Comparison of ENCODE assay signal across 10 cellular contexts in the genomic region with DNA sequence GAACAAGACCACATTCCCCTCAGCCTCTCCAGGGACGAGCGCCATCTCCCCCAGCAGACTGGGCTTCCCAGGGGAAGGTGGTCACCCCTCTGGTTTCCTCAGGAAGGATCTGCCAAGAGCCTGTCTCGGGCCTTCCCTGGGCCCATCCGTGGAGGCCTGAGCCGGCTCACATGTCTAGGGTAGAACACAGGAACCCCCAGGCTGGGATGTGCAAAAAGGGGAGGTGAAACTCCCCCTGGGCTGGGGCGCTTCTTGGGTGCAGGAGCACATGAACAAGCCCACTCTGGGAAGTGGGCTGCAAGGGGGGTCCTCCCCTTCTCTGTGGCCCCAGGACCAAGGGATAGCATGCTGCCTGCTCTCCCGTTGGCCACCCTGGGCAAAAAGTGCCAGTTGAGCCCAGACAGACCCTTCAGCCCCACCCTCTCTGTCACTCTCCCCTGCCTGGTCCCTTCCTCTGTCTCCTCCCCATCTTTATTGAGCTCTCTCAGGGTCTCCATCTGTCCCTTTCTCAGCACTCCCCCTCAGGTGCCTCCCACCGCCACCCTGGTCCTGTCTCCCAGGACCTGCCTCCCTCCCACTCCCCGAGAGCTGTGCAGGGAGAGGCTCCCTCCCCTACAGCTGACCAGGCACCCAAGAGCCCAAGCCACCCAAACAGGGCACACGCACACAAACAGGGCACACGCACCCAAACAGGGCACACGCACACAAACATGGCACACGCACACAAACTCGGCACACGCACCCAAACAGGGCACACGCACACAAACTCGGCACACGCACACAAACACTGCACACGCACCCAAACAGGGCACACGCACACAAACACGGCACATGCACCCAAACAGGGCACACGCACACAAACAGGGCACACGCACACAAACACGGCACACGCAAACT. TPM values are rescaled to one million over a fixed set of nuclear protein-coding genes. Genes with fewer than 3 reads are reported as not detected.
DNase-seq lines count a peak whose midpoint lies in the region; ATAC-seq, FAIRE-seq and TF ChIP-seq lines count a peak whose summit lies in the region.
"Had no signal": no experiment of that assay in that cellular context is flagged by ENCODE, and none has a peak within 500 bp of the region (broad histone marks: within the 10 kb centered on the region; RNA-seq: fewer than 3 reads in every experiment).

No MANE protein-coding gene starts in this region.

- H4K20me1 ChIP-seq in BLaER1 (peaks cover 71% of the 10 kb centered on the region), K562 (replicated peaks; ENCODE audit: control insufficient read depth, insufficient read depth, low read length) (no peaks in the 10 kb centered on the region)

- TF ChIP-seq POLR2A in K562 (conservative IDR thresholded peaks at IDR 0.05) = no peak

- TF ChIP-seq CTCF in HL-60 (IDR thresholded peaks at IDR 0.05; ENCODE audit: insufficient read depth, low read length) = no peak
- no peak for TF ChIP-seq CTCF in K562 (IDR thresholded peaks at IDR 0.05 in 2 of 3, conservative IDR thresholded peaks at IDR 0.05 in 1 of 3; ENCODE audit: insufficient read depth in 2 of 3, low read depth in 1 of 3, low read length in 3 of 3)
- TF ChIP-seq CTCF in foreskin keratinocyte (conservative IDR thresholded peaks at IDR 0.05) = no peak

- no TSS peak for BruUV-seq in K562 (replicated peaks; lab: Mats Ljungman, UMichigan)

- intact Hi-C loops in K562 (cut with micrococcal nuclease) = no loop called here

- DNase-seq in HL-60 (ENCODE audit: low read depth in 1 of 2, low spot score in 1 of 2) (no peak), K562 (ENCODE audit: extremely low read depth in 1 of 4, low spot score in 3 of 4) (no peak), OCI-M2 (lab: John Stamatoyannopoulos, UW; ENCODE audit: unreplicated experiment) (no peak), foreskin keratinocyte (no peak), amniotic stem cell (lab: John Stamatoyannopoulos, UW) (no peak), HCEC 1CT (no peak)

- WGBS in K562 (ENCODE audit: insufficient coverage, low coverage, missing lambda C conversion rate) = 43% methylated on average over 18 of the region's 25 CpGs
- WGBS in mesodermal cell (ENCODE audit: insufficient coverage in 2 of 2), 2 experiments = 86 to 91% methylated on average over 21 to 25 of the region's 25 CpGs

- no peak for TF ChIP-seq EP300 in K562 (IDR thresholded peaks at IDR 0.05; ENCODE audit: low read length)

- H3K9ac ChIP-seq in BLaER1 (no peak overlapping the region), K562 (ENCODE audit: insufficient read depth in 1 of 2, low read depth in 2 of 2, low read length in 2 of 2) (no peak overlapping the region; a peak in 1 of 4 replicates)

- in situ Hi-C loops in K562 (cut with MboI) = loop anchor here (10.0 kb wide), 1 partner anchor 149 kb away; no protein-coding TSS in a partner anchor

- ATAC-seq in K562 (no peak), foreskin keratinocyte (no peak)

- H3K4me3 ChIP-seq in BLaER1 (no peak overlapping the region), HL-60 (replicated peaks; ENCODE audit: insufficient read depth, low read length) (peak overlapping the region; percentile 50), K562 (no peak overlapping the region), mesodermal cell (ENCODE audit: extremely low read depth, insufficient read depth, low read length, poor library complexity, severe bottlenecking) (peak overlapping the region; percentile 27)
- H3K4me3 ChIP-seq: hepatocyte had no signal

- peak overlapping the region; percentile 23; the same call in 1 of the 2 replicates for H2AFZ ChIP-seq in K562 (ENCODE audit: low read depth, low read length)
- H2AFZ ChIP-seq: hepatocyte had no signal

- CTCF ChIA-PET in K562 (lab: Yijun Ruan, JAX; ENCODE audit: low intra/inter-chr PET ratio) = interaction anchor here (1.8 kb wide), 1 partner anchor 15 kb away, joined by 8 read pairs; no protein-coding TSS in a partner anchor

- peaks cover 54% of the 10 kb centered on the region for H3K27me3 ChIP-seq in BLaER1
- no peaks in the 10 kb centered on the region for H3K27me3 ChIP-seq in HL-60 (ENCODE audit: insufficient read depth, poor library complexity, severe bottlenecking)
- peaks cover 0 to 4% of the 10 kb centered on the region in 2 experiments; a peak in 1 of 5 replicates for H3K27me3 ChIP-seq in K562 (ENCODE audit: control insufficient read depth in 2 of 2, insufficient read depth in 2 of 2, low read length in 2 of 2)
- H3K27me3 ChIP-seq in foreskin keratinocyte = no peaks in the 10 kb centered on the region
- H3K27me3 ChIP-seq: hepatocyte had no signal

- POLR2A ChIA-PET in K562 (lab: Yijun Ruan, JAX) = interaction anchor here (0.5 to 0.7 kb wide), 2 partner anchors 113 to 210 kb away, joined by 3 to 4 read pairs; no protein-coding TSS in a partner anchor

- H3K27ac ChIP-seq in BLaER1 (no peak overlapping the region), HL-60 (replicated peaks) (no peak overlapping the region), K562 (ENCODE audit: extremely low read depth, low read depth, low read length) (no peak overlapping the region), mesodermal cell (ENCODE audit: low read depth, low read length, severe bottlenecking) (no peak overlapping the region), foreskin keratinocyte (no peak overlapping the region)
- H3K27ac ChIP-seq: hepatocyte had no signal

- H3K36me3 ChIP-seq in BLaER1 = no peaks in the 10 kb centered on the region
- H3K36me3 ChIP-seq in K562 (ENCODE audit: control insufficient read depth, insufficient read depth, low read length) = no peaks in the 10 kb centered on the region
- no peaks in the 10 kb centered on the region for H3K36me3 ChIP-seq in mesodermal cell (ENCODE audit: control insufficient read depth, insufficient read depth, low read length)

- H3K9me3 ChIP-seq in BLaER1 (no peaks in the 10 kb centered on the region), K562 (replicated peaks; ENCODE audit: control insufficient read depth, insufficient read depth, low read depth, low read length) (no peaks in the 10 kb centered on the region), mesodermal cell (ENCODE audit: control insufficient read depth, low read length) (no peaks in the 10 kb centered on the region)

- H3K4me2 ChIP-seq in BLaER1 (peak overlapping the region; percentile 88), K562 (ENCODE audit: insufficient read depth, low read length) (no peak overlapping the region)

- FAIRE-seq in K562 (lab: Jason Lieb, UNC) = no peak
- FAIRE-seq: D721Med had no signal

- H3K4me1 ChIP-seq in BLaER1 (peaks cover 36% of the 10 kb centered on the region), K562 (replicated peaks in 1 of 2; ENCODE audit: control insufficient read depth in 2 of 2, insufficient read depth in 2 of 2, low read length in 2 of 2) (peaks cover 0 to 26% of the 10 kb centered on the region in 2 experiments; a peak in 2 of 5 replicates), mesodermal cell (ENCODE audit: control insufficient read depth, insufficient read depth, low read length, poor library complexity, severe bottlenecking) (peaks cover 4% of the 10 kb centered on the region), foreskin keratinocyte (no peaks in the 10 kb centered on the region)

- no peaks in the 10 kb centered on the region for H3K9me1 ChIP-seq in K562 (ENCODE audit: control insufficient read depth, insufficient read depth, low read length)

- TF ChIP-seq RAD21 in K562 (CRISPR knock-in tag; conservative IDR thresholded peaks at IDR 0.05 in 1 of 2, IDR thresholded peaks at IDR 0.05 in 1 of 2) = no peak

- H3K79me2 ChIP-seq in K562 (ENCODE audit: control insufficient read depth, insufficient read depth, low read length) = no peaks in the 10 kb centered on the region
- H3K79me2 ChIP-seq: hepatocyte had no signal

RNA-seq across cellular contexts. Expression of gene SEMA3G, which starts 0.9 kb away (rescaled TPM):
- 0.16 TPM in 1 of 2 replicates, not detected in the other for total RNA-seq in K562 (2011; cell fraction: chromatin; rRNA removed; ENCODE audit: low replicate concordance)
- total RNA-seq in K562 (2011; cell fraction: nucleolus; rRNA removed) = 0.13 and 0.33 TPM in 2 replicates
- total RNA-seq in K562 (2011; cell fraction: nucleoplasm; rRNA removed) = 0.29 TPM in 1 of 2 replicates, not detected in the other
- 0.04 and 0.05 TPM in 2 replicates for total RNA-seq in K562 (2014; rRNA removed)
- not detected in 2 replicates for total RNA-seq in K562 (2014; rRNA removed; fragmentation: Illumina TruSeq; extraction: Trizol)
- 0.04 and 0.11 TPM in 2 replicates for total RNA-seq in K562 (2015; rRNA removed; fragmentation: Illumina TruSeq; extraction: Trizol)
- total RNA-seq in K562 (2021) = 0.07 TPM in 1 of 2 replicates, not detected in the other
- 0.11 TPM in 1 of 2 replicates, not detected in the other for polyA plus RNA-seq in K562 (2011; rRNA removed)
- 0.06 TPM in 1 of 2 replicates, not detected in the other for polyA plus RNA-seq in K562 (2011; cell fraction: cytosol; rRNA removed)
- 0.10 and 0.23 TPM in 2 replicates for polyA plus RNA-seq in K562 (2011; cell fraction: nucleus; rRNA removed)
- 0.03 and 0.04 TPM in 2 replicates for polyA plus RNA-seq in K562 (2012)
- polyA plus RNA-seq in K562 (2014; fragmentation: Illumina TruSeq; extraction: Trizol) = 0.04 TPM in 1 of 2 replicates, not detected in the other
- not detected for polyA plus RNA-seq in K562 (2014; fragmentation: Nextera tagmentation; extraction: Ambion mirVana)
- not detected in 2 replicates for polyA plus RNA-seq in K562 (2014; rRNA removed)
- not detected in 2 replicates for polyA minus RNA-seq in K562 (2011; rRNA and poly(A)+ RNA removed)
- polyA minus RNA-seq in K562 (2011; cell fraction: cytosol; rRNA and poly(A)+ RNA removed) = not detected in 2 replicates
- 0.13 and 0.22 TPM in 2 replicates for polyA minus RNA-seq in K562 (2011; cell fraction: nucleus; rRNA and poly(A)+ RNA removed)
- polyA plus RNA-seq in mesodermal cell (2013, experiment 1 of 2) = 24.5 TPM
- polyA plus RNA-seq in mesodermal cell (2013, experiment 2 of 2) = 16.1 TPM
- 0.10 and 0.21 TPM in 2 replicates for total RNA-seq in foreskin keratinocyte
- polyA plus RNA-seq in foreskin keratinocyte = 0.06 and 0.11 TPM in 2 replicates

RNA-seq across cellular contexts. Expression of gene TNNC1, which starts 9.8 kb away (rescaled TPM):
- total RNA-seq in K562 (2011; cell fraction: chromatin; rRNA removed; ENCODE audit: low replicate concordance) = 0.65 TPM in 1 of 2 replicates, not detected in the other
- 1.0 and 1.3 TPM in 2 replicates for total RNA-seq in K562 (2011; cell fraction: nucleolus; rRNA removed)
- total RNA-seq in K562 (2011; cell fraction: nucleoplasm; rRNA removed) = 2.7 TPM in 1 of 2 replicates, not detected in the other
- total RNA-seq in K562 (2014; rRNA removed) (0.53 TPM in 1 of 2 replicates, not detected in the other), K562 (2014; rRNA removed; fragmentation: Illumina TruSeq; extraction: Trizol) (not detected in 2 replicates), K562 (2015; rRNA removed; fragmentation: Illumina TruSeq; extraction: Trizol) (not detected in 2 replicates), K562 (2021) (0.47 TPM in 1 of 2 replicates, not detected in the other), foreskin keratinocyte (not detected in 2 replicates)
- polyA plus RNA-seq in K562 (2011; rRNA removed) (0.42 and 1.1 TPM in 2 replicates), K562 (2014; fragmentation: Illumina TruSeq; extraction: Trizol) (0.85 TPM in 1 of 2 replicates, not detected in the other), K562 (2014; fragmentation: Nextera tagmentation; extraction: Ambion mirVana) (under 1 TPM; 0.08 to 0.27 TPM), K562 (2014; rRNA removed) (0.78 TPM in 1 of 2 replicates, not detected in the other), foreskin keratinocyte (0.19 TPM in 2 replicates)
- polyA plus RNA-seq in K562 (2011; cell fraction: cytosol; rRNA removed) = 0.60 and 1.6 TPM in 2 replicates
- 3.3 and 6.2 TPM in 2 replicates for polyA plus RNA-seq in K562 (2011; cell fraction: nucleus; rRNA removed)
- 0.12 and 0.65 TPM in 2 replicates for polyA plus RNA-seq in K562 (2012)
- 0.42 and 1.4 TPM in 2 replicates for polyA minus RNA-seq in K562 (2011; rRNA and poly(A)+ RNA removed)
- not detected in 2 replicates for polyA minus RNA-seq in K562 (2011; cell fraction: cytosol; rRNA and poly(A)+ RNA removed)
- 0.44 TPM in 1 of 2 replicates, not detected in the other for polyA minus RNA-seq in K562 (2011; cell fraction: nucleus; rRNA and poly(A)+ RNA removed)
- polyA plus RNA-seq in mesodermal cell (2013, experiment 1 of 2) = 12.7 TPM
- polyA plus RNA-seq in mesodermal cell (2013, experiment 2 of 2) = 15.9 TPM

RNA-seq across cellular contexts. Expression of gene NISCH, which starts 11.4 kb away (rescaled TPM):
- total RNA-seq in K562 (2011; cell fraction: chromatin; rRNA removed; ENCODE audit: low replicate concordance) = 205 and 431 TPM in 2 replicates
- total RNA-seq in K562 (2011; cell fraction: nucleolus; rRNA removed) = 200 and 220 TPM in 2 replicates
- 158 and 172 TPM in 2 replicates for total RNA-seq in K562 (2011; cell fraction: nucleoplasm; rRNA removed)
- total RNA-seq in K562 (2014; rRNA removed) = 27.9 and 35.9 TPM in 2 replicates
- total RNA-seq in K562 (2014; rRNA removed; fragmentation: Illumina TruSeq; extraction: Trizol) = 13.9 and 16.1 TPM in 2 replicates
- 20.7 and 22.2 TPM in 2 replicates for total RNA-seq in K562 (2015; rRNA removed; fragmentation: Illumina TruSeq; extraction: Trizol)
- total RNA-seq in K562 (2021) = 36.9 and 43.5 TPM in 2 replicates
- 34.6 and 52.5 TPM in 2 replicates for polyA plus RNA-seq in K562 (2011; rRNA removed)
- polyA plus RNA-seq in K562 (2011; cell fraction: cytosol; rRNA removed) = 31.2 and 33.2 TPM in 2 replicates
- 303 and 415 TPM in 2 replicates for polyA plus RNA-seq in K562 (2011; cell fraction: nucleus; rRNA removed)
- polyA plus RNA-seq in K562 (2012) = 28.8 and 58.0 TPM in 2 replicates
- 23.4 and 28.3 TPM in 2 replicates for polyA plus RNA-seq in K562 (2014; fragmentation: Illumina TruSeq; extraction: Trizol)
- polyA plus RNA-seq in K562 (2014; fragmentation: Nextera tagmentation; extraction: Ambion mirVana) = under 1 TPM; 0.44 to 0.80 TPM
- polyA plus RNA-seq in K562 (2014; rRNA removed) = 37.5 and 42.4 TPM in 2 replicates
- 35.4 and 47.8 TPM in 2 replicates for polyA minus RNA-seq in K562 (2011; rRNA and poly(A)+ RNA removed)
- polyA minus RNA-seq in K562 (2011; cell fraction: cytosol; rRNA and poly(A)+ RNA removed) = 23.4 and 31.6 TPM in 2 replicates
- 68.9 and 75.8 TPM in 2 replicates for polyA minus RNA-seq in K562 (2011; cell fraction: nucleus; rRNA and poly(A)+ RNA removed)
- 128 TPM for polyA plus RNA-seq in mesodermal cell (2013, experiment 1 of 2)
- polyA plus RNA-seq in mesodermal cell (2013, experiment 2 of 2) = 101 TPM
- total RNA-seq in foreskin keratinocyte = 40.3 and 52.9 TPM in 2 replicates
- polyA plus RNA-seq in foreskin keratinocyte = 20.9 and 23.9 TPM in 2 replicates

RNA-seq across cellular contexts. Expression of gene PHF7, which starts 33.6 kb away (rescaled TPM):
- total RNA-seq in K562 (2011; cell fraction: chromatin; rRNA removed; ENCODE audit: low replicate concordance) = 31.9 and 35.6 TPM in 2 replicates
- 25.5 and 28.0 TPM in 2 replicates for total RNA-seq in K562 (2011; cell fraction: nucleolus; rRNA removed)
- 20.6 and 25.9 TPM in 2 replicates for total RNA-seq in K562 (2011; cell fraction: nucleoplasm; rRNA removed)
- total RNA-seq in K562 (2014; rRNA removed) (16.8 and 21.5 TPM in 2 replicates), K562 (2014; rRNA removed; fragmentation: Illumina TruSeq; extraction: Trizol) (12.7 and 18.0 TPM in 2 replicates), K562 (2015; rRNA removed; fragmentation: Illumina TruSeq; extraction: Trizol) (19.0 and 20.2 TPM in 2 replicates), K562 (2021) (16.7 and 19.5 TPM in 2 replicates), foreskin keratinocyte (8.2 and 8.6 TPM in 2 replicates)
- polyA plus RNA-seq in K562 (2011; rRNA removed) (27.5 and 28.3 TPM in 2 replicates), K562 (2014; fragmentation: Illumina TruSeq; extraction: Trizol) (18.3 and 18.4 TPM in 2 replicates), K562 (2014; fragmentation: Nextera tagmentation; extraction: Ambion mirVana) (1 to 10 TPM; 2.4 to 4.1 TPM), K562 (2014; rRNA removed) (28.7 and 29.1 TPM in 2 replicates), foreskin keratinocyte (4.9 and 5.6 TPM in 2 replicates)
- 10.7 and 16.3 TPM in 2 replicates for polyA plus RNA-seq in K562 (2011; cell fraction: cytosol; rRNA removed)
- 33.0 and 39.3 TPM in 2 replicates for polyA plus RNA-seq in K562 (2011; cell fraction: nucleus; rRNA removed)
- 14.0 and 20.6 TPM in 2 replicates for polyA plus RNA-seq in K562 (2012)
- polyA minus RNA-seq in K562 (2011; rRNA and poly(A)+ RNA removed) = 17.5 and 19.1 TPM in 2 replicates
- 7.0 and 9.6 TPM in 2 replicates for polyA minus RNA-seq in K562 (2011; cell fraction: cytosol; rRNA and poly(A)+ RNA removed)
- 13.9 and 14.5 TPM in 2 replicates for polyA minus RNA-seq in K562 (2011; cell fraction: nucleus; rRNA and poly(A)+ RNA removed)
- 10.6 TPM for polyA plus RNA-seq in mesodermal cell (2013, experiment 1 of 2)
- polyA plus RNA-seq in mesodermal cell (2013, experiment 2 of 2) = 12.2 TPM

RNA-seq across cellular contexts. Expression of gene BAP1, which starts 34.2 kb away (rescaled TPM):
- 67.6 and 158 TPM in 2 replicates for total RNA-seq in K562 (2011; cell fraction: chromatin; rRNA removed; ENCODE audit: low replicate concordance)
- total RNA-seq in K562 (2011; cell fraction: nucleolus; rRNA removed) = 94.0 and 97.9 TPM in 2 replicates
- total RNA-seq in K562 (2011; cell fraction: nucleoplasm; rRNA removed) = 61.2 and 63.2 TPM in 2 replicates
- total RNA-seq in K562 (2014; rRNA removed) (60.4 and 69.1 TPM in 2 replicates), K562 (2014; rRNA removed; fragmentation: Illumina TruSeq; extraction: Trizol) (21.6 and 25.8 TPM in 2 replicates), K562 (2015; rRNA removed; fragmentation: Illumina TruSeq; extraction: Trizol) (35.4 and 37.5 TPM in 2 replicates), K562 (2021) (64.9 and 66.6 TPM in 2 replicates), foreskin keratinocyte (126 and 128 TPM in 2 replicates)
- polyA plus RNA-seq in K562 (2011; rRNA removed) (51.8 and 56.1 TPM in 2 replicates), K562 (2014; fragmentation: Illumina TruSeq; extraction: Trizol) (37.5 and 48.7 TPM in 2 replicates), K562 (2014; fragmentation: Nextera tagmentation; extraction: Ambion mirVana) (1 to 10 TPM; 3.4 to 5.4 TPM), K562 (2014; rRNA removed) (42.5 and 47.8 TPM in 2 replicates), foreskin keratinocyte (111 and 114 TPM in 2 replicates)
- polyA plus RNA-seq in K562 (2011; cell fraction: cytosol; rRNA removed) = 55.1 and 78.1 TPM in 2 replicates
- 152 and 164 TPM in 2 replicates for polyA plus RNA-seq in K562 (2011; cell fraction: nucleus; rRNA removed)
- 55.2 and 58.8 TPM in 2 replicates for polyA plus RNA-seq in K562 (2012)
- 34.0 and 46.9 TPM in 2 replicates for polyA minus RNA-seq in K562 (2011; rRNA and poly(A)+ RNA removed)
- 28.6 and 32.7 TPM in 2 replicates for polyA minus RNA-seq in K562 (2011; cell fraction: cytosol; rRNA and poly(A)+ RNA removed)
- polyA minus RNA-seq in K562 (2011; cell fraction: nucleus; rRNA and poly(A)+ RNA removed) = 43.1 and 47.4 TPM in 2 replicates
- 77.0 TPM for polyA plus RNA-seq in mesodermal cell (2013, experiment 1 of 2)
- polyA plus RNA-seq in mesodermal cell (2013, experiment 2 of 2) = 66.7 TPM

Comparison
In these comparisons a context has a peak if more than half of its experiments do, and no peak if none do; other contexts are left out.
1. H3K4me3 ChIP-seq: peak in HL-60 (single experiment) and mesodermal cell (single experiment); none in BLaER1 (single experiment) and K562 (single experiment).